9 cellular contexts compared by ENCODE assay signal in genomic region chr1:79988401-79988800, GRCh38.
"Had no signal": no experiment of that assay in that cellular context is flagged by ENCODE, and none has a peak within 500 bp of the region (broad histone marks: within the 10 kb centered on the region; RNA-seq: fewer than 3 reads in every experiment).

No MANE protein-coding gene starts in this region.

- H3K4me2 ChIP-seq: KMS-11 had no signal

- H2AFZ ChIP-seq: GM23248 had no signal

- DNase-seq: GM23248, GOT3, H9, HCEC 1CT, HFFc6, KBM-7 had no signal

- H3K9ac ChIP-seq: GM23248, KMS-11 had no signal

- ATAC-seq: HepG2 had no signal

- H3K27ac ChIP-seq: GM23248, HL-60, KMS-11 had no signal

- H3K4me3 ChIP-seq: GM23248 had no signal
